Comparison of ENCODE assay signal across 8 cellular contexts in genomic region chr7:130913721-130914588, GRCh38.
DNase-seq lines count a peak whose midpoint lies in the region; ATAC-seq, FAIRE-seq and TF ChIP-seq lines count a peak whose summit lies in the region.

No MANE protein-coding gene starts in this region.

- BruUV-seq in PC-9 (replicated peaks; lab: Mats Ljungman, UMichigan) (TSS peak; percentile 66), endothelial cell of umbilical vein (replicated peaks; lab: Mats Ljungman, UMichigan) (TSS peak; percentile 48)

- no peak for DNase-seq in PC-9
- DNase-seq in endothelial cell of umbilical vein (ENCODE audit: low read depth, low spot score), result peak; percentile 33
- DNase-seq in gastrocnemius medialis, result no peak
- no peak for DNase-seq in dedifferentiated amniotic fluid mesenchymal stem cell (ENCODE audit: extremely low spot score)
- no peak for DNase-seq in HK-2 (ENCODE audit: unreplicated experiment)

- H3F3A ChIP-seq in PC-9 (ENCODE audit: insufficient read depth, low read depth), result peaks cover 98% of the 10 kb centered on the region

- peaks cover 17% of the 10 kb centered on the region for H4K20me1 ChIP-seq in PC-9 (ENCODE audit: insufficient read depth)
- no peaks in the 10 kb centered on the region for H4K20me1 ChIP-seq in endothelial cell of umbilical vein (replicated peaks; ENCODE audit: control insufficient read depth, extremely low read depth, insufficient read depth, low read length)

- POLR2A ChIA-PET in PC-9 (lab: Charles Lee; ENCODE audit: unreplicated experiment) (interaction anchor here (0.5 to 2.0 kb wide), 8 partner anchors 10 to 1479 kb away, joined by 3 to 18 read pairs (median 5); no protein-coding TSS in a partner anchor), endothelial cell of umbilical vein (lab: Charles Lee) (interaction anchor here (0.6 to 4.3 kb wide), 8 partner anchors 8 to 87 kb away, joined by 3 to 33 read pairs (median 4); no protein-coding TSS in a partner anchor)

- dilution Hi-C loops in endothelial cell of umbilical vein (cut with MboI; ENCODE audit: extremely low pct_ligation_motif_present, low sequenced_read_pairs), result no loop called here

- peak overlapping the region; percentile 100 for H3K9ac ChIP-seq in endothelial cell of umbilical vein (replicated peaks; ENCODE audit: extremely low read depth, insufficient read depth, low read length)

- H3K27ac ChIP-seq in PC-9, result peak overlapping the region; percentile 99
- H3K27ac ChIP-seq in endothelial cell of umbilical vein (ENCODE audit: insufficient read depth, low read depth, low read length), result peak overlapping the region; percentile 100
- peak overlapping the region; percentile 91 to 97 (median 94) for H3K27ac ChIP-seq in gastrocnemius medialis

- FAIRE-seq in endothelial cell of umbilical vein (lab: Jason Lieb, UNC), result no peak

- H3K27me3 ChIP-seq in PC-9 (ENCODE audit: insufficient read depth, low read depth) (no peaks in the 10 kb centered on the region), endothelial cell of umbilical vein (ENCODE audit: control insufficient read depth in 2 of 2, insufficient read depth in 2 of 2, low read length in 2 of 2) (no peaks in the 10 kb centered on the region), gastrocnemius medialis (no peaks in the 10 kb centered on the region)

- H3K4me3 ChIP-seq in PC-9 (peak overlapping the region; percentile 96), endothelial cell of umbilical vein (replicated peaks in 1 of 3; ENCODE audit: insufficient read depth in 1 of 3, low read depth in 1 of 3, low read length in 3 of 3) (peak overlapping the region in 2 of 3 experiments; percentile 14 to 42), gastrocnemius medialis (peak overlapping the region; percentile 36 to 50 (median 46))

- TF ChIP-seq POLR2A in endothelial cell of umbilical vein (IDR thresholded peaks at IDR 0.05; ENCODE audit: low read depth, low read length) (no peak), gastrocnemius medialis (IDR thresholded peaks at IDR 0.05) (peak in 1 of 2 donors; percentile 45)

- H3K4me1 ChIP-seq in PC-9 (replicated peaks; ENCODE audit: insufficient read depth) (peaks cover 58% of the 10 kb centered on the region), endothelial cell of umbilical vein (ENCODE audit: control insufficient read depth, extremely low read depth, insufficient read depth, low read length) (peaks cover 63% of the 10 kb centered on the region), gastrocnemius medialis (peaks cover 92 to 99% of the 10 kb centered on the region in 2 donors)

- H3K9me3 ChIP-seq in PC-9 (ENCODE audit: insufficient read depth, low read depth) (no peaks in the 10 kb centered on the region), endothelial cell of umbilical vein (replicated peaks; ENCODE audit: control insufficient read depth, insufficient read depth, low read length) (no peaks in the 10 kb centered on the region), gastrocnemius medialis (no peaks in the 10 kb centered on the region)

- ATAC-seq in GM18499 (IDR thresholded peaks at IDR 0.05; ENCODE audit: insufficient read depth, unreplicated experiment), result peak; percentile 1
- ATAC-seq in gastrocnemius medialis, result peak in 1 of 2 donors; percentile 21
- ATAC-seq in HG03354 (IDR thresholded peaks at IDR 0.05; ENCODE audit: poor library complexity, severe bottlenecking, unreplicated experiment), result no peak
- no peak for ATAC-seq in HG03432 (IDR thresholded peaks at IDR 0.05; ENCODE audit: unreplicated experiment)

- H3K79me2 ChIP-seq in PC-9 (ENCODE audit: low read depth) (peaks cover 86% of the 10 kb centered on the region), endothelial cell of umbilical vein (ENCODE audit: control insufficient read depth, insufficient read depth, low read length) (peaks cover 66% of the 10 kb centered on the region)

- H2AFZ ChIP-seq in PC-9 (no peak overlapping the region), endothelial cell of umbilical vein (ENCODE audit: low read depth, low read length) (no peak overlapping the region)

- no peaks in the 10 kb centered on the region for H3K9me2 ChIP-seq in PC-9 (ENCODE audit: insufficient read depth)

- H3K36me3 ChIP-seq in PC-9 (ENCODE audit: low read depth) (peaks cover 34% of the 10 kb centered on the region), endothelial cell of umbilical vein (ENCODE audit: control insufficient read depth in 2 of 2, extremely low read depth in 1 of 2, insufficient read depth in 2 of 2, low read length in 2 of 2) (no peaks in the 10 kb centered on the region), gastrocnemius medialis (no peaks in the 10 kb centered on the region)

- H3K9me1 ChIP-seq in endothelial cell of umbilical vein (replicated peaks; ENCODE audit: control insufficient read depth, extremely low read depth, insufficient read depth, low read length), result no peaks in the 10 kb centered on the region

- peak overlapping the region; percentile 93 for H3K4me2 ChIP-seq in PC-9
- peak overlapping the region; percentile 77 for H3K4me2 ChIP-seq in endothelial cell of umbilical vein (ENCODE audit: insufficient read depth, low read length)

- CTCF ChIA-PET in PC-9 (lab: Charles Lee), result interaction anchor here (0.7 to 3.0 kb wide), 4 partner anchors 17 to 1664 kb away, joined by 3 to 13 read pairs (median 8); no protein-coding TSS in a partner anchor
- CTCF ChIA-PET in endothelial cell of umbilical vein (lab: Charles Lee), result interaction anchor here (0.7 to 13.7 kb wide), 10 partner anchors 8 to 155 kb away, joined by 3 to 160 read pairs (median 4); no protein-coding TSS in a partner anchor

- intact Hi-C loops in PC-9 (cut with micrococcal nuclease; ENCODE audit: unreplicated experiment), result loop anchor here (1.0 kb wide), 3 partner anchors 10 to 83 kb away; no protein-coding TSS in a partner anchor
- intact Hi-C loops in endothelial cell of umbilical vein (cut with micrococcal nuclease), result loop anchor here (1.0 to 5.0 kb wide), 6 partner anchors 10 to 193 kb away; no protein-coding TSS in a partner anchor
- intact Hi-C loops in gastrocnemius medialis (cut with DNase I; ENCODE audit: low total_unique reads), result no loop called here

- in situ Hi-C loops in gastrocnemius medialis (cut with MboI; ENCODE audit: low sequenced_read_pairs in 4 of 4), result no loop called here

- no peak for TF ChIP-seq CTCF in PC-9 (conservative IDR thresholded peaks at IDR 0.05)
- TF ChIP-seq CTCF in endothelial cell of umbilical vein (IDR thresholded peaks at IDR 0.05; ENCODE audit: extremely low read depth in 1 of 2, insufficient read depth in 1 of 2, low read depth in 1 of 2, low read length in 2 of 2), result no peak
- no peak for TF ChIP-seq CTCF in gastrocnemius medialis (IDR thresholded peaks at IDR 0.05 in 4 of 5, conservative IDR thresholded peaks at IDR 0.05 in 1 of 5)

TF ChIP-seq in endothelial cell of umbilical vein, 7 proteins besides CTCF, POLR2A, EP300 and RAD21:
- no peak for TF ChIP-seq FOS (IDR thresholded peaks at IDR 0.05; ENCODE audit: borderline replicate concordance, insufficient read depth, low read length)

Comparison
In these comparisons a context has a peak if more than half of its experiments do, and no peak if none do; other contexts are left out.
1. H3K4me3 ChIP-seq: peak in every context shown above with its lines; median percentile 96 in PC-9; 46 in gastrocnemius medialis; 28 in endothelial cell of umbilical vein.